8 cellular contexts compared by ENCODE assay signal in genomic region chr3:71724584-71725278, GRCh38. TPM values are rescaled to one million over a fixed set of nuclear protein-coding genes. Genes with fewer than 3 reads are reported as not detected.
DNase-seq lines count a peak whose midpoint lies in the region; ATAC-seq and TF ChIP-seq lines count a peak whose summit lies in the region.

No MANE protein-coding gene starts in this region.

- WGBS in right lobe of liver (ENCODE audit: insufficient coverage, low coverage, low lambda C conversion rate, missing lambda C conversion rate): no CpG with 5 or more reads among the region's 75 CpGs

- peak overlapping the region; percentile 67 to 70 (median 68) for H3K27ac ChIP-seq in right lobe of liver

- peak overlapping the region; percentile 96 for H3K4me3 Mint-ChIP-seq in T-helper 1 cell treated with Interleukin-12 subunit alpha and Interleukin-12 subunit beta and Interleukin-4 antibody, amounts not matched to agents 30 μg/mL and 1 μg/mL, for 36 hours
- H3K4me3 Mint-ChIP-seq in chondrocyte (ENCODE audit: unreplicated experiment): peak overlapping the region; percentile 73
- peak overlapping the region; percentile 74 for H3K4me3 Mint-ChIP-seq in stimulated activated memory B cell treated with anti-CD40 and anti-IgM and Interleukin-4, amounts not matched to agents 10 μg/mL and 1 μg/mL and 100 μg/mL, for 72 hours

- H3K4me1 Mint-ChIP-seq in T-helper 1 cell treated with Interleukin-12 subunit alpha and Interleukin-12 subunit beta and Interleukin-4 antibody, amounts not matched to agents 30 μg/mL and 1 μg/mL, for 36 hours (ENCODE audit: low read depth): peaks cover 63% of the 10 kb centered on the region
- H3K4me1 Mint-ChIP-seq in chondrocyte (ENCODE audit: low read depth): peaks cover 11% of the 10 kb centered on the region
- peaks cover 28% of the 10 kb centered on the region for H3K4me1 Mint-ChIP-seq in stimulated activated memory B cell treated with anti-CD40 and anti-IgM and Interleukin-4, amounts not matched to agents 10 μg/mL and 1 μg/mL and 100 μg/mL, for 72 hours

- peak; percentile 41 for ATAC-seq in HG02938 (IDR thresholded peaks at IDR 0.05; ENCODE audit: unreplicated experiment)
- ATAC-seq in right lobe of liver: peak; percentile 72 to 82 (median 76)
- ATAC-seq in stimulated activated memory B cell treated with anti-CD40 and anti-IgM and Interleukin-4, amounts not matched to agents 10 μg/mL and 1 μg/mL and 100 μg/mL, for 72 hours: peak; percentile 73

- no peaks in the 10 kb centered on the region for H3K27me3 Mint-ChIP-seq in T-helper 1 cell treated with Interleukin-12 subunit alpha and Interleukin-12 subunit beta and Interleukin-4 antibody, amounts not matched to agents 30 μg/mL and 1 μg/mL, for 36 hours (ENCODE audit: low read depth)
- peaks cover 15% of the 10 kb centered on the region for H3K27me3 Mint-ChIP-seq in chondrocyte (ENCODE audit: low read depth)
- H3K27me3 Mint-ChIP-seq in stimulated activated memory B cell treated with anti-CD40 and anti-IgM and Interleukin-4, amounts not matched to agents 10 μg/mL and 1 μg/mL and 100 μg/mL, for 72 hours: peaks cover 51% of the 10 kb centered on the region

- H3K27me3 ChIP-seq in right lobe of liver: no peaks in the 10 kb centered on the region

- H3K9me3 ChIP-seq in right lobe of liver: no peaks in the 10 kb centered on the region

- H3K27ac Mint-ChIP-seq in T-helper 1 cell treated with Interleukin-12 subunit alpha and Interleukin-12 subunit beta and Interleukin-4 antibody, amounts not matched to agents 30 μg/mL and 1 μg/mL, for 36 hours: peak overlapping the region; percentile 96
- no peak overlapping the region for H3K27ac Mint-ChIP-seq in chondrocyte (ENCODE audit: unreplicated experiment)
- H3K27ac Mint-ChIP-seq in stimulated activated memory B cell treated with anti-CD40 and anti-IgM and Interleukin-4, amounts not matched to agents 10 μg/mL and 1 μg/mL and 100 μg/mL, for 72 hours: no peak overlapping the region

- H3K36me3 ChIP-seq in right lobe of liver: no peaks in the 10 kb centered on the region

- H3K4me3 ChIP-seq in right lobe of liver: peak overlapping the region; percentile 67 to 83 (median 72)

- DNase-seq in DMS79 treated with DMSO at 0.1 percent for 48 hours (lab: John Stamatoyannopoulos, UW) (peak; percentile 3), DMS79 (lab: John Stamatoyannopoulos, UW) (no peak), chondrocyte (ENCODE audit: low spot score) (no peak), right lobe of liver (peak; percentile 66 to 70 (median 67)), pons (ENCODE audit: low spot score) (no peak)

- intact Hi-C loops in right lobe of liver (cut with DNase I): no loop called here

- TF ChIP-seq CTCF in chondrocyte (IDR thresholded peaks at IDR 0.05) (no peak), right lobe of liver (IDR thresholded peaks at IDR 0.05) (no peak)

- H3K4me1 ChIP-seq in right lobe of liver: peaks cover 0 to 9% (median 0%) of the 10 kb centered on the region in 4 donors

- peak; percentile 16 for TF ChIP-seq POLR2A in right lobe of liver (IDR thresholded peaks at IDR 0.05)

- peaks cover 19% of the 10 kb centered on the region for H3K36me3 Mint-ChIP-seq in T-helper 1 cell treated with Interleukin-12 subunit alpha and Interleukin-12 subunit beta and Interleukin-4 antibody, amounts not matched to agents 30 μg/mL and 1 μg/mL, for 36 hours (ENCODE audit: low read depth)
- peaks cover 2% of the 10 kb centered on the region for H3K36me3 Mint-ChIP-seq in chondrocyte (ENCODE audit: low read depth)
- H3K36me3 Mint-ChIP-seq in stimulated activated memory B cell treated with anti-CD40 and anti-IgM and Interleukin-4, amounts not matched to agents 10 μg/mL and 1 μg/mL and 100 μg/mL, for 72 hours: no peaks in the 10 kb centered on the region

- H3K9me3 Mint-ChIP-seq in T-helper 1 cell treated with Interleukin-12 subunit alpha and Interleukin-12 subunit beta and Interleukin-4 antibody, amounts not matched to agents 30 μg/mL and 1 μg/mL, for 36 hours: no peaks in the 10 kb centered on the region
- no peaks in the 10 kb centered on the region for H3K9me3 Mint-ChIP-seq in chondrocyte (ENCODE audit: low read depth)
- H3K9me3 Mint-ChIP-seq in stimulated activated memory B cell treated with anti-CD40 and anti-IgM and Interleukin-4, amounts not matched to agents 10 μg/mL and 1 μg/mL and 100 μg/mL, for 72 hours: no peaks in the 10 kb centered on the region

RNA-seq across cellular contexts. Expression of gene EIF4E3, which starts 0.5 kb away (rescaled TPM):
- total RNA-seq in chondrocyte: 10.6 to 12.4 TPM (median 11.8 TPM) in 3 replicates
- total RNA-seq in right lobe of liver: 10 to 100 TPM in 2 of 6 experiments, 1 to 10 TPM in 4; 6.4 to 12.2 (median 8.2) TPM

RNA-seq across cellular contexts. Expression of gene GPR27, which starts 28.9 kb away (rescaled TPM):
- total RNA-seq in chondrocyte (3.5 to 5.8 TPM (median 5.5 TPM) in 3 replicates), right lobe of liver (under 1 TPM in 5 of 6 experiments, not detected in 1; 0.09 to 0.37 (median 0.12) TPM)

Comparison
In these comparisons a context has a peak if more than half of its experiments do, and no peak if none do; other contexts are left out.
1. DNase-seq: peak in DMS79 treated with DMSO at 0.1 percent for 48 hours (single experiment) and right lobe of liver (3 of 3); none in DMS79 (single experiment), chondrocyte (single experiment) and pons (single experiment).
2. Peak in every context shown above with its lines, with median percentiles within 50 percentile points of each other: ATAC-seq and H3K4me3 Mint-ChIP-seq.